Comparison of ENCODE assay signal across 10 cellular contexts in genomic region chr16:72590179-72590937, GRCh38.
DNase-seq lines count a peak whose midpoint lies in the region; ATAC-seq and TF ChIP-seq lines count a peak whose summit lies in the region.
"Had no signal": no experiment of that assay in that cellular context is flagged by ENCODE, and none has a peak within 500 bp of the region (broad histone marks: within the 10 kb centered on the region; RNA-seq: fewer than 3 reads in every experiment).

No MANE protein-coding gene starts in this region.

- no peak overlapping the region for H3K4me2 ChIP-seq in hepatocyte

- H3K27ac ChIP-seq in hepatocyte, result no peak overlapping the region
- H3K27ac ChIP-seq in brain microvascular endothelial cell, result no peak overlapping the region

- ATAC-seq in GM18867 (IDR thresholded peaks at IDR 0.05; ENCODE audit: unreplicated experiment) (peak; percentile 85), GM21576 (IDR thresholded peaks at IDR 0.05; ENCODE audit: unreplicated experiment) (peak; percentile 81), HG03196 (IDR thresholded peaks at IDR 0.05; ENCODE audit: unreplicated experiment) (peak; percentile 85)
- ATAC-seq: natural killer cell had no signal

- H3K79me2 ChIP-seq in hepatocyte, result no peaks in the 10 kb centered on the region

- WGBS in hepatocyte (ENCODE audit: low lambda C conversion rate, missing lambda C conversion rate), result 57% methylated on average over 2 of the region's 2 CpGs

- H3K9me2 ChIP-seq in hepatocyte (replicated peaks; ENCODE audit: insufficient read depth), result no peaks in the 10 kb centered on the region

- H3K9me3 ChIP-seq in hepatocyte (ENCODE audit: low read depth), result no peaks in the 10 kb centered on the region

- TF ChIP-seq CTCF in hepatocyte (IDR thresholded peaks at IDR 0.05; ENCODE audit: poor library complexity) (no peak), brain microvascular endothelial cell (IDR thresholded peaks at IDR 0.05; ENCODE audit: low read depth, low read length, missing control alignments) (no peak)

- H3K4me3 ChIP-seq in hepatocyte, result no peak overlapping the region
- H3K4me3 ChIP-seq in brain microvascular endothelial cell (ENCODE audit: low read depth, low read length), result no peak overlapping the region

- no peaks in the 10 kb centered on the region for H3K36me3 ChIP-seq in hepatocyte (replicated peaks; ENCODE audit: insufficient read depth, low read depth)
- no peaks in the 10 kb centered on the region for H3K36me3 ChIP-seq in brain microvascular endothelial cell (replicated peaks)

- no peaks in the 10 kb centered on the region for H4K20me1 ChIP-seq in hepatocyte (ENCODE audit: insufficient read depth, poor library complexity, severe bottlenecking)

- H3K4me1 ChIP-seq in hepatocyte (ENCODE audit: insufficient read depth), result peaks cover 4% of the 10 kb centered on the region

- DNase-seq in left kidney (ENCODE audit: low read depth, low spot score) (peak; percentile 9), hepatocyte (ENCODE audit: low spot score) (no peak), nucleus accumbens (lab: John Stamatoyannopoulos, UW) (no peak), brain microvascular endothelial cell (no peak), inferior parietal cortex (ENCODE audit: extremely low spot score) (no peak)
- DNase-seq: natural killer cell, T-helper 1 cell had no signal

- H2AFZ ChIP-seq in hepatocyte, result no peak overlapping the region

- H3K27me3 ChIP-seq in hepatocyte, result no peaks in the 10 kb centered on the region
- H3K27me3 ChIP-seq in brain microvascular endothelial cell (replicated peaks), result no peaks in the 10 kb centered on the region

- in situ Hi-C loops in brain microvascular endothelial cell (cut with HindIII; ENCODE audit: low pct_ligation_motif_present, low sequenced_read_pairs), result no loop called here
